9 cellular contexts compared by ENCODE assay signal in genomic region chr22:50523806-50524663, GRCh38. TPM values are rescaled to one million over a fixed set of nuclear protein-coding genes. Genes with fewer than 3 reads are reported as not detected.
DNase-seq lines count a peak whose midpoint lies in the region; ATAC-seq, FAIRE-seq and TF ChIP-seq lines count a peak whose summit lies in the region.
"Had no signal": no experiment of that assay in that cellular context is flagged by ENCODE, and none has a peak within 500 bp of the region (broad histone marks: within the 10 kb centered on the region; RNA-seq: fewer than 3 reads in every experiment).

No MANE protein-coding gene starts in this region.

- CTCF ChIA-PET in activated CD4-positive, alpha-beta memory T cell treated with anti-CD3 and anti-CD28 coated beads for 36 hours (lab: Charles Lee): interaction anchor here (0.6 to 6.5 kb wide), 10 partner anchors 15 to 96 kb away, joined by 3 to 102 read pairs (median 18); partner anchors contain the start of genes CHKB, LMF2, NCAPH2 and SYCE3

- H3K9me3 ChIP-seq in iPS-18c (ENCODE audit: control insufficient read depth, insufficient read depth, low read length) (peaks cover 3% of the 10 kb centered on the region), suprapubic skin (no peaks in the 10 kb centered on the region)

- peaks cover 41% of the 10 kb centered on the region for H3K4me1 ChIP-seq in suprapubic skin

- H3K9me3 Mint-ChIP-seq in activated CD4-positive, alpha-beta T cell treated with anti-CD3 and anti-CD28 coated beads, Interleukin-2, amount 10 ng/mL, durations not matched to agents 24 days and 14 days: no peaks in the 10 kb centered on the region
- no peaks in the 10 kb centered on the region for H3K9me3 Mint-ChIP-seq in activated CD4-positive, alpha-beta memory T cell treated with anti-CD3 and anti-CD28 coated beads for 36 hours

- H3K36me3 Mint-ChIP-seq in activated CD4-positive, alpha-beta T cell treated with anti-CD3 and anti-CD28 coated beads, Interleukin-2, amount 10 ng/mL, durations not matched to agents 24 days and 14 days (ENCODE audit: low read depth): peaks cover 45% of the 10 kb centered on the region
- H3K36me3 Mint-ChIP-seq in activated CD4-positive, alpha-beta memory T cell treated with anti-CD3 and anti-CD28 coated beads for 36 hours: peaks cover 42% of the 10 kb centered on the region

- ATAC-seq in GM21526 (IDR thresholded peaks at IDR 0.05; ENCODE audit: low FRiP score, unreplicated experiment): no peak

- peak overlapping the region; percentile 88 for H3K27ac Mint-ChIP-seq in activated CD4-positive, alpha-beta T cell treated with anti-CD3 and anti-CD28 coated beads, Interleukin-2, amount 10 ng/mL, durations not matched to agents 24 days and 14 days
- peak overlapping the region; percentile 79 for H3K27ac Mint-ChIP-seq in activated CD4-positive, alpha-beta memory T cell treated with anti-CD3 and anti-CD28 coated beads for 36 hours

- TF ChIP-seq POLR2A in suprapubic skin (IDR thresholded peaks at IDR 0.05) (no peak), H54 (IDR thresholded peaks at IDR 0.05; ENCODE audit: low read depth, low read length) (no peak)

- TF ChIP-seq EP300 in suprapubic skin (IDR thresholded peaks at IDR 0.05): no peak

- H3K4me1 Mint-ChIP-seq in activated CD4-positive, alpha-beta T cell treated with anti-CD3 and anti-CD28 coated beads, Interleukin-2, amount 10 ng/mL, durations not matched to agents 24 days and 14 days: peaks cover 32% of the 10 kb centered on the region
- peaks cover 38% of the 10 kb centered on the region for H3K4me1 Mint-ChIP-seq in activated CD4-positive, alpha-beta memory T cell treated with anti-CD3 and anti-CD28 coated beads for 36 hours (ENCODE audit: low read depth)

- POLR2A ChIA-PET in activated CD4-positive, alpha-beta memory T cell treated with anti-CD3 and anti-CD28 coated beads for 36 hours (lab: Charles Lee): interaction anchor here (1.5 to 6.7 kb wide), 5 partner anchors 10 to 79 kb away, joined by 6 to 139 read pairs (median 71); partner anchors contain the start of genes KLHDC7B, LMF2 and NCAPH2

- DNase-seq in activated CD4-positive, alpha-beta T cell treated with anti-CD3 and anti-CD28 coated beads, Interleukin-2, amount 10 ng/mL, durations not matched to agents 24 days and 14 days: peak; percentile 66
- no peak for DNase-seq in activated CD4-positive, alpha-beta T cell treated with anti-CD3 and anti-CD28 coated beads for 4 hours
- no peak for DNase-seq in activated CD4-positive, alpha-beta memory T cell treated with anti-CD3 and anti-CD28 coated beads for 36 hours
- DNase-seq in suprapubic skin (ENCODE audit: low spot score in 2 of 2): no peak
- no peak for DNase-seq in H54 (ENCODE audit: insufficient read length, low spot score)
- DNase-seq in AML-193 (lab: John Stamatoyannopoulos, UW): no peak

- peak overlapping the region; percentile 90 for H3K4me3 Mint-ChIP-seq in activated CD4-positive, alpha-beta T cell treated with anti-CD3 and anti-CD28 coated beads, Interleukin-2, amount 10 ng/mL, durations not matched to agents 24 days and 14 days
- H3K4me3 Mint-ChIP-seq in activated CD4-positive, alpha-beta memory T cell treated with anti-CD3 and anti-CD28 coated beads for 36 hours: peak overlapping the region; percentile 83

- TF ChIP-seq CTCF in suprapubic skin (IDR thresholded peaks at IDR 0.05): no peak

- peaks cover 50% of the 10 kb centered on the region for H3K36me3 ChIP-seq in suprapubic skin

- 59% methylated on average over 4 of the region's 25 CpGs for WGBS in suprapubic skin

- peak overlapping the region; percentile 84; the same call in 1 of the 2 replicates for H3K4me3 ChIP-seq in iPS-18c (ENCODE audit: insufficient read depth, low read depth, low read length)
- peak overlapping the region; percentile 91 for H3K4me3 ChIP-seq in suprapubic skin

- intact Hi-C loops in activated CD4-positive, alpha-beta T cell treated with anti-CD3 and anti-CD28 coated beads, Interleukin-2, amount 10 ng/mL, durations not matched to agents 24 days and 14 days (cut with micrococcal nuclease): no loop called here
- intact Hi-C loops in activated CD4-positive, alpha-beta memory T cell treated with anti-CD3 and anti-CD28 coated beads for 36 hours (cut with micrococcal nuclease): loop anchor here (2.0 kb wide), 1 partner anchor 15 kb away; no protein-coding TSS in a partner anchor

- FAIRE-seq in H54 (lab: Jason Lieb, UNC): no peak
- FAIRE-seq: G401.6 had no signal

- no peaks in the 10 kb centered on the region for H3K27me3 Mint-ChIP-seq in activated CD4-positive, alpha-beta T cell treated with anti-CD3 and anti-CD28 coated beads, Interleukin-2, amount 10 ng/mL, durations not matched to agents 24 days and 14 days
- H3K27me3 Mint-ChIP-seq in activated CD4-positive, alpha-beta memory T cell treated with anti-CD3 and anti-CD28 coated beads for 36 hours: no peaks in the 10 kb centered on the region

- no peak overlapping the region for H3K27ac ChIP-seq in suprapubic skin

- H3K27me3 ChIP-seq in suprapubic skin: no peaks in the 10 kb centered on the region

RNA-seq across cellular contexts. Expression of gene SCO2, which starts 1.4 kb away (rescaled TPM):
- total RNA-seq in activated CD4-positive, alpha-beta T cell treated with anti-CD3 and anti-CD28 coated beads, Interleukin-2, amount 10 ng/mL, durations not matched to agents 24 days and 14 days: 5.3 and 11.2 TPM in 2 replicates
- 1 to 10 TPM; 1.9 to 5.6 TPM for total RNA-seq in activated CD4-positive, alpha-beta memory T cell treated with anti-CD3 and anti-CD28 coated beads for 36 hours
- total RNA-seq in suprapubic skin: 1 to 10 TPM in 3 of 4 donors, not detected in 1; 1.7 to 7.9 (median 4.7) TPM

RNA-seq across cellular contexts. Expression of gene TYMP, which starts 5.8 kb away (rescaled TPM):
- total RNA-seq in activated CD4-positive, alpha-beta T cell treated with anti-CD3 and anti-CD28 coated beads, Interleukin-2, amount 10 ng/mL, durations not matched to agents 24 days and 14 days: 62.1 and 63.0 TPM in 2 replicates
- total RNA-seq in activated CD4-positive, alpha-beta memory T cell treated with anti-CD3 and anti-CD28 coated beads for 36 hours: 10 to 100 TPM; 64.7 to 65.6 TPM
- total RNA-seq in suprapubic skin: 10 to 100 TPM; 23.6 to 46.9 (median 30.8) TPM

RNA-seq across cellular contexts. Expression of gene NCAPH2, which starts 16.0 kb away (rescaled TPM):
- 131 and 133 TPM in 2 replicates for total RNA-seq in activated CD4-positive, alpha-beta T cell treated with anti-CD3 and anti-CD28 coated beads, Interleukin-2, amount 10 ng/mL, durations not matched to agents 24 days and 14 days
- total RNA-seq in activated CD4-positive, alpha-beta memory T cell treated with anti-CD3 and anti-CD28 coated beads for 36 hours: 100 to 1,000 TPM; 134 to 138 TPM
- total RNA-seq in suprapubic skin: 10 to 100 TPM; 39.6 to 51.9 (median 50.0) TPM

RNA-seq across cellular contexts. Expression of gene LMF2, which starts 16.5 kb away (rescaled TPM):
- 78.4 and 79.2 TPM in 2 replicates for total RNA-seq in activated CD4-positive, alpha-beta T cell treated with anti-CD3 and anti-CD28 coated beads, Interleukin-2, amount 10 ng/mL, durations not matched to agents 24 days and 14 days
- total RNA-seq in activated CD4-positive, alpha-beta memory T cell treated with anti-CD3 and anti-CD28 coated beads for 36 hours: 10 to 100 TPM; 62.1 to 63.8 TPM
- total RNA-seq in suprapubic skin: 10 to 100 TPM; 28.9 to 65.6 (median 44.7) TPM

RNA-seq across cellular contexts. Expression of gene KLHDC7B, which starts 21.7 kb away (rescaled TPM):
- 5.3 and 6.8 TPM in 2 replicates for total RNA-seq in activated CD4-positive, alpha-beta T cell treated with anti-CD3 and anti-CD28 coated beads, Interleukin-2, amount 10 ng/mL, durations not matched to agents 24 days and 14 days
- 1 to 10 TPM; 6.9 to 7.7 TPM for total RNA-seq in activated CD4-positive, alpha-beta memory T cell treated with anti-CD3 and anti-CD28 coated beads for 36 hours
- under 1 TPM in 1 of 4 donors, not detected in 3; 0.26 TPM for total RNA-seq in suprapubic skin
